ENCODE assay signal across 8 cellular contexts in genomic region chr20:62776692-62777527, GRCh38. TPM values are rescaled to one million over a fixed set of nuclear protein-coding genes. Genes with fewer than 3 reads are reported as not detected.
DNase-seq lines count a peak whose midpoint lies in the region; ATAC-seq and TF ChIP-seq lines count a peak whose summit lies in the region.

No MANE protein-coding gene starts in this region.

- no peaks in the 10 kb centered on the region for H3K36me3 Mint-ChIP-seq in CD8-positive, alpha-beta T cell

- in situ Hi-C loops in mammary epithelial cell (cut with MboI; ENCODE audit: low sequenced_read_pairs in 2 of 2): loop anchor here in 1 of 2 donors (25.0 kb wide), 1 partner anchor 90 kb away; no protein-coding TSS in a partner anchor

- peak overlapping the region; percentile 56 for H3K4me2 ChIP-seq in mammary epithelial cell (ENCODE audit: insufficient read depth, low read depth, low read length)

- H3K27ac ChIP-seq in CD8-positive, alpha-beta T cell (ENCODE audit: low read depth, low read length): peak overlapping the region; percentile 71
- H3K27ac ChIP-seq in mammary epithelial cell (ENCODE audit: insufficient read depth, low read depth, low read length) (no peak overlapping the region), tibial artery (no peak overlapping the region)

- intact Hi-C loops in CD8-positive, alpha-beta T cell (cut with DNase I, micrococcal nuclease): loop anchor here (1.0 to 5.0 kb wide), 3 partner anchors 17 to 40 kb away; no protein-coding TSS in a partner anchor
- intact Hi-C loops in mammary epithelial cell (cut with micrococcal nuclease) (no loop called here), tibial artery (cut with DNase I; ENCODE audit: low total_unique reads) (no loop called here)

- H3K9ac ChIP-seq in mammary epithelial cell (ENCODE audit: insufficient read depth, low read length): no peak overlapping the region

- H3K27me3 ChIP-seq in CD8-positive, alpha-beta T cell (ENCODE audit: insufficient read depth, low read length): no peaks in the 10 kb centered on the region
- no peaks in the 10 kb centered on the region for H3K27me3 ChIP-seq in mammary epithelial cell (ENCODE audit: insufficient read depth, low read length)
- peaks cover 0 to 74% of the 10 kb centered on the region in 2 donors for H3K27me3 ChIP-seq in tibial artery

- H3K27ac Mint-ChIP-seq in CD8-positive, alpha-beta T cell: peak overlapping the region; percentile 93

- no peaks in the 10 kb centered on the region for H4K20me1 ChIP-seq in mammary epithelial cell (ENCODE audit: insufficient read depth, low read length)

- H3K27me3 Mint-ChIP-seq in CD8-positive, alpha-beta T cell (ENCODE audit: low read depth): no peaks in the 10 kb centered on the region

- DNase-seq in CD8-positive, alpha-beta T cell: peak in 6 of 7 experiments; percentile 40 to 79 (median 66)
- peak; percentile 63 for DNase-seq in HK-2 (ENCODE audit: unreplicated experiment)
- peak in 3 of 5 experiments; percentile 16 to 90 (median 28) for DNase-seq in T-helper 2 cell
- peak; percentile 22 for DNase-seq in mammary epithelial cell
- DNase-seq in stimulated activated CD4-positive, alpha-beta T cell treated with anti-CD3 and anti-CD28 coated beads, Interleukin-12 subunit alpha, Interleukin-12 subunit beta, amount 100 ng/mL, for 24 hours (ENCODE audit: low read depth in 2 of 2): peak; percentile 27 to 61
- DNase-seq in tibial artery: no peak
- no peak for DNase-seq in cortex of kidney (lab: John Stamatoyannopoulos, UW)

- CTCF ChIA-PET in CD8-positive, alpha-beta T cell (lab: Charles Lee): no interaction called here
- CTCF ChIA-PET in mammary epithelial cell (lab: Charles Lee; ENCODE audit: low non-redundant PET): no interaction called here

- dilution Hi-C loops in mammary epithelial cell (cut with HindIII; ENCODE audit: low sequenced_read_pairs): no loop called here

- BruUV-seq in mammary epithelial cell (replicated peaks; lab: Mats Ljungman, UMichigan): no TSS peak

- H3K36me3 ChIP-seq in CD8-positive, alpha-beta T cell (ENCODE audit: insufficient read depth, low read length): no peaks in the 10 kb centered on the region
- H3K36me3 ChIP-seq in mammary epithelial cell (ENCODE audit: insufficient read depth, low read length): no peaks in the 10 kb centered on the region
- H3K36me3 ChIP-seq in tibial artery: no peaks in the 10 kb centered on the region

- H3K9me3 ChIP-seq in CD8-positive, alpha-beta T cell (ENCODE audit: low read length): no peaks in the 10 kb centered on the region
- no peaks in the 10 kb centered on the region for H3K9me3 ChIP-seq in mammary epithelial cell (replicated peaks; ENCODE audit: insufficient read depth, low read length)
- H3K9me3 ChIP-seq in tibial artery: no peaks in the 10 kb centered on the region

- H3K4me3 ChIP-seq in CD8-positive, alpha-beta T cell (ENCODE audit: low read depth, low read length): peak overlapping the region; percentile 58
- H3K4me3 ChIP-seq in mammary epithelial cell (replicated peaks in 1 of 3; ENCODE audit: insufficient read depth in 1 of 3, low read depth in 2 of 3, low read length in 3 of 3) (no peak overlapping the region), tibial artery (no peak overlapping the region)

- POLR2A ChIA-PET in CD8-positive, alpha-beta T cell (lab: Charles Lee): interaction anchor here (0.9 kb wide), 1 partner anchor 18 kb away, joined by 3 read pairs; no protein-coding TSS in a partner anchor

- ATAC-seq in CD8-positive, alpha-beta T cell: peak; percentile 95
- ATAC-seq in HG03108 (IDR thresholded peaks at IDR 0.05; ENCODE audit: unreplicated experiment): no peak

- no peak for TF ChIP-seq CTCF in CD8-positive, alpha-beta T cell (IDR thresholded peaks at IDR 0.05)
- TF ChIP-seq CTCF in mammary epithelial cell (conservative IDR thresholded peaks at IDR 0.05 in 1 of 2, IDR thresholded peaks at IDR 0.05 in 1 of 2; ENCODE audit: extremely low read depth in 1 of 2, insufficient read depth in 1 of 2, low read depth in 1 of 2, low read length in 2 of 2) (no peak), tibial artery (IDR thresholded peaks at IDR 0.05) (no peak)

- H3K9me3 Mint-ChIP-seq in CD8-positive, alpha-beta T cell: no peaks in the 10 kb centered on the region

- peak overlapping the region; percentile 66 for H3K4me3 Mint-ChIP-seq in CD8-positive, alpha-beta T cell

- no peaks in the 10 kb centered on the region for H3K79me2 ChIP-seq in mammary epithelial cell (ENCODE audit: insufficient read depth, low read length)

- WGBS in mammary epithelial cell (ENCODE audit: low coverage, missing lambda C conversion rate): 85% methylated on average over 7 of the region's 14 CpGs

- H3K4me1 ChIP-seq in CD8-positive, alpha-beta T cell (ENCODE audit: insufficient read depth, low read length): peaks cover 50% of the 10 kb centered on the region
- H3K4me1 ChIP-seq in mammary epithelial cell (ENCODE audit: insufficient read depth, low read length): peaks cover 29% of the 10 kb centered on the region
- H3K4me1 ChIP-seq in tibial artery: no peaks in the 10 kb centered on the region

- H3K4me1 Mint-ChIP-seq in CD8-positive, alpha-beta T cell (ENCODE audit: low read depth): peaks cover 51% of the 10 kb centered on the region

- peak overlapping the region; percentile 28 for H2AFZ ChIP-seq in mammary epithelial cell (ENCODE audit: low read depth, low read length)

RNA-seq across cellular contexts. Expression of gene MRGBP, which starts 19.4 kb away (rescaled TPM):
- 1 to 10 TPM; 7.8 to 8.6 TPM for total RNA-seq in CD8-positive, alpha-beta T cell
- total RNA-seq in mammary epithelial cell: 10 to 100 TPM; 14.6 to 15.7 TPM
- polyA plus RNA-seq in mammary epithelial cell: 14.1 TPM
- 15.3 TPM for polyA minus RNA-seq in mammary epithelial cell

RNA-seq across cellular contexts. Expression of gene OGFR, which starts 27.7 kb away (rescaled TPM):
- total RNA-seq in CD8-positive, alpha-beta T cell: 10 to 100 TPM; 47.8 to 52.2 TPM
- total RNA-seq in mammary epithelial cell: 10 to 100 TPM; 12.7 to 30.0 TPM
- polyA plus RNA-seq in mammary epithelial cell: 20.6 TPM
- 12.4 TPM for polyA minus RNA-seq in mammary epithelial cell

RNA-seq across cellular contexts. Expression of gene COL9A3, which starts 39.9 kb away (rescaled TPM):
- not detected for total RNA-seq in CD8-positive, alpha-beta T cell
- total RNA-seq in mammary epithelial cell: under 1 TPM in 1 of 2 donors, not detected in 1; 0.67 TPM
- polyA plus RNA-seq in mammary epithelial cell: 0.16 TPM
- not detected for polyA minus RNA-seq in mammary epithelial cell

Comparison
In these comparisons a context has a peak if more than half of its experiments do, and no peak if none do; other contexts are left out.
1. DNase-seq: peak in CD8-positive, alpha-beta T cell (6 of 7), HK-2 (single experiment), T-helper 2 cell (3 of 5), mammary epithelial cell (single experiment) and stimulated activated CD4-positive, alpha-beta T cell treated with anti-CD3 and anti-CD28 coated beads, Interleukin-12 subunit alpha, Interleukin-12 subunit beta, amount 100 ng/mL, for 24 hours (2 of 2); none in tibial artery (0 of 2) and cortex of kidney (single experiment).
2. intact Hi-C loops: an anchor here in CD8-positive, alpha-beta T cell (1.0 to 5.0 kb wide); none called in mammary epithelial cell and tibial artery.